In the genomic region with DNA sequence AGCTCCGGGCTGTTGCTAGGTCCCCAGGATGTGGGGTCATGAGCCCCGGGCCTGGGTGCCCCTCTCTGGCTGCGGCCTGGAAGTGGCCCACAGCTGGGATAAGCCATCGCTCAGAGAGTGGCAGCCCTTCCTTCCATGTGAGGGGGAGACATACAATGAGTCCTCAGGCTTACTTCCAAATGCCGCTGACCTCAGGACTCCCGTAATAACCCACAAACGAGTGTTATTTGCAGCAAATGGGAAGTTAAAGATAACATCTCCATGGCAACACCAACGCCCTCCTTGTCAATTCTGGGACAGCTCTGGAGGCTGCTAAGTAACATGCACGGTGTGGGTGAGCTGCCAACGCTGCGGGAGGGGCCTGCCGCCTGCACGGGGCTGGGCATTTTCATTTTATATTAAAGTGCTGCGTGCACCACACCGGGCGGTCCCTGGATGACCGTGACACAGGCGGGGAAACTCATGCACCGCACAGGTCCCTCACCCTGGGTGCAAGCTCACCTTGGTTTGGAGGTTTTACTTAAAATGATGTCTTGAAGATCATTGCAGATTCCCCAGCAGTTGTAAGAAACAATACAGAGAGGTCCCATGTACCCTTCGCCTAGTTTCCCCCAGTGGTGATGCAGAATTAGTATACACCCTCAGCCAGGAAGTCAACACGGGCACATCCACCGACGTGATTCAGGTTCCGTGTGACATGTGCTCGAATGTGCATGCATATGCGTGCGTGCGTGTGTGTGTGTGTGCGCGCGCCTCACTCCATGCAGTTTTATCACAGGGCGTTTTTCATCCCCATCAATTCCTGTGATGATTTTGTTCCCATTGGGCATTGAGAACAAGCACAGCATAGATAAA, we compare ENCODE assay signal across 10 cellular contexts.
A peak's percentile ranks its signal among the peaks of the same experiment; 100 is the strongest.
DNase-seq lines count a peak whose midpoint lies in the region; ATAC-seq, FAIRE-seq and TF ChIP-seq lines count a peak whose summit lies in the region.
"Had no signal": no experiment of that assay in that cellular context is flagged by ENCODE, and none has a peak within 500 bp of the region (broad histone marks: within the 10 kb centered on the region; RNA-seq: fewer than 3 reads in every experiment).

No MANE protein-coding gene starts in this region.

- no peak for TF ChIP-seq CTCF in kidney (IDR thresholded peaks at IDR 0.05; ENCODE audit: borderline replicate concordance, extremely low read depth, insufficient read depth)

- ATAC-seq in HG03175 (IDR thresholded peaks at IDR 0.05; ENCODE audit: unreplicated experiment) (no peak), GM18517 (IDR thresholded peaks at IDR 0.05; ENCODE audit: unreplicated experiment) (no peak)

- intact Hi-C loops in kidney (cut with DNase I) = no loop called here

- H3K36me3 ChIP-seq in kidney (ENCODE audit: control insufficient read depth in 1 of 2, insufficient read depth in 2 of 2, low read length in 2 of 2) = no peaks in the 10 kb centered on the region

- no peak overlapping the region for H3K9ac ChIP-seq in kidney (ENCODE audit: low read length in 2 of 2)

- DNase-seq in NCI-H748 (lab: John Stamatoyannopoulos, UW; ENCODE audit: unreplicated experiment) (peak; percentile 31), NCI-H748 treated with DMSO at 0.1 percent for 48 hours (lab: John Stamatoyannopoulos, UW) (no peak), kidney (peak; percentile 45), NAMALWA (ENCODE audit: low spot score) (no peak)
- DNase-seq in stimulated activated CD4-positive, alpha-beta T cell treated with anti-CD3 and anti-CD28 coated beads, Interleukin-2, amount 100 ng/mL, for 24 hours = no peak
- DNase-seq: central memory CD4-positive, alpha-beta T cell had no signal

- no peak overlapping the region for H3K4me3 ChIP-seq in kidney (ENCODE audit: low read length in 2 of 2)

- no peaks in the 10 kb centered on the region for H3K9me3 ChIP-seq in kidney (ENCODE audit: control insufficient read depth in 1 of 2, low read length in 2 of 2)

- H3K27ac ChIP-seq in angular gyrus (ENCODE audit: low read depth, low read length) = peak overlapping the region; percentile 11
- H3K27ac ChIP-seq in kidney (ENCODE audit: low read depth in 2 of 2, low read length in 2 of 2) = no peak overlapping the region
- H3K27ac ChIP-seq: 22Rv1 had no signal

- FAIRE-seq in kidney (lab: Jason Lieb, UNC) = no peak

- H3K4me1 ChIP-seq in kidney (ENCODE audit: control insufficient read depth in 1 of 2, insufficient read depth in 1 of 2, low read depth in 1 of 2, low read length in 2 of 2) = no peaks in the 10 kb centered on the region

Comparison
In these comparisons a context has a peak if more than half of its experiments do, and no peak if none do; other contexts are left out.
1. DNase-seq: peak in NCI-H748 (single experiment) and kidney (single experiment); none in NCI-H748 treated with DMSO at 0.1 percent for 48 hours (single experiment), stimulated activated CD4-positive, alpha-beta T cell treated with anti-CD3 and anti-CD28 coated beads, Interleukin-2, amount 100 ng/mL, for 24 hours (0 of 2) and NAMALWA (single experiment).